In genomic region chr5:140664018-140664352, GRCh38 we compare ENCODE assay signal across 6 cellular contexts. TPM values are rescaled to one million over a fixed set of nuclear protein-coding genes. Genes with fewer than 3 reads are reported as not detected.
DNase-seq lines count a peak whose midpoint lies in the region; ATAC-seq and TF ChIP-seq lines count a peak whose summit lies in the region.

No MANE protein-coding gene starts in this region.

- H3K27ac ChIP-seq in C4-2B (peak overlapping the region; percentile 88), lower lobe of right lung (peak overlapping the region; percentile 90)

- TF ChIP-seq CTCF in C4-2B (conservative IDR thresholded peaks at IDR 0.05) (no peak), lower lobe of right lung (IDR thresholded peaks at IDR 0.05) (no peak)

- no peaks in the 10 kb centered on the region for H3K27me3 ChIP-seq in lower lobe of right lung (ENCODE audit: low read depth)

- H3K9me3 ChIP-seq in lower lobe of right lung, result no peaks in the 10 kb centered on the region

- peak overlapping the region; percentile 93 for H3K27ac Mint-ChIP-seq in activated T-helper 1 cell treated with anti-CD3 and anti-CD28 coated beads, Interleukin-12 subunit alpha, Interleukin-12 subunit beta, Interleukin-2, Interleukin-4 antibody, amounts not matched to agents 30 ng/mL and 10 ng/mL and 1 ng/mL, durations not matched to agents 14 hours and 24 hours and 36 hours

- ATAC-seq in lower lobe of right lung, result peak in 1 of 2 donors; percentile 23

- H3K9me3 Mint-ChIP-seq in activated T-helper 1 cell treated with anti-CD3 and anti-CD28 coated beads, Interleukin-12 subunit alpha, Interleukin-12 subunit beta, Interleukin-2, Interleukin-4 antibody, amounts not matched to agents 30 ng/mL and 10 ng/mL and 1 ng/mL, durations not matched to agents 14 hours and 24 hours and 36 hours, result no peaks in the 10 kb centered on the region

- H3K4me1 ChIP-seq in lower lobe of right lung, result peaks cover 27% of the 10 kb centered on the region

- H3K4me1 Mint-ChIP-seq in activated T-helper 1 cell treated with anti-CD3 and anti-CD28 coated beads, Interleukin-12 subunit alpha, Interleukin-12 subunit beta, Interleukin-2, Interleukin-4 antibody, amounts not matched to agents 30 ng/mL and 10 ng/mL and 1 ng/mL, durations not matched to agents 14 hours and 24 hours and 36 hours (ENCODE audit: low read depth), result peaks cover 28% of the 10 kb centered on the region

- no peak for DNase-seq in activated T-helper 1 cell treated with anti-CD3 and anti-CD28 coated beads, Interleukin-12 subunit alpha, Interleukin-12 subunit beta, Interleukin-2, Interleukin-4 antibody, amounts not matched to agents 30 ng/mL and 10 ng/mL and 1 ng/mL, durations not matched to agents 14 hours and 24 hours and 36 hours (ENCODE audit: low spot score)
- DNase-seq in lower lobe of right lung (no peak), NCI-H2227 (lab: John Stamatoyannopoulos, UW; ENCODE audit: unreplicated experiment) (no peak), RPMI8226 (no peak)
- no peak for DNase-seq in activated CD8-positive, alpha-beta memory T cell treated with anti-CD3 and anti-CD28 coated beads, Interleukin-2, amount 50 U/mL, for 48 hours

- peak overlapping the region; percentile 99 for H3K4me3 ChIP-seq in lower lobe of right lung

- intact Hi-C loops in activated T-helper 1 cell treated with anti-CD3 and anti-CD28 coated beads, Interleukin-12 subunit alpha, Interleukin-12 subunit beta, Interleukin-2, Interleukin-4 antibody, amounts not matched to agents 30 ng/mL and 10 ng/mL and 1 ng/mL, durations not matched to agents 14 hours and 24 hours and 36 hours (cut with micrococcal nuclease), result loop anchor here (1.0 kb wide), 10 partner anchors 17 to 954 kb away; partner anchors contain the start of genes ANKHD1, APBB3, DIAPH1 and EIF4EBP3
- intact Hi-C loops in lower lobe of right lung (cut with DNase I), result no loop called here

- peak overlapping the region; percentile 100 for H3K4me3 Mint-ChIP-seq in activated T-helper 1 cell treated with anti-CD3 and anti-CD28 coated beads, Interleukin-12 subunit alpha, Interleukin-12 subunit beta, Interleukin-2, Interleukin-4 antibody, amounts not matched to agents 30 ng/mL and 10 ng/mL and 1 ng/mL, durations not matched to agents 14 hours and 24 hours and 36 hours

- no peaks in the 10 kb centered on the region for H3K27me3 Mint-ChIP-seq in activated T-helper 1 cell treated with anti-CD3 and anti-CD28 coated beads, Interleukin-12 subunit alpha, Interleukin-12 subunit beta, Interleukin-2, Interleukin-4 antibody, amounts not matched to agents 30 ng/mL and 10 ng/mL and 1 ng/mL, durations not matched to agents 14 hours and 24 hours and 36 hours (ENCODE audit: insufficient read depth)

- H3K36me3 Mint-ChIP-seq in activated T-helper 1 cell treated with anti-CD3 and anti-CD28 coated beads, Interleukin-12 subunit alpha, Interleukin-12 subunit beta, Interleukin-2, Interleukin-4 antibody, amounts not matched to agents 30 ng/mL and 10 ng/mL and 1 ng/mL, durations not matched to agents 14 hours and 24 hours and 36 hours (ENCODE audit: low read depth), result peaks cover 50% of the 10 kb centered on the region

- peaks cover 61% of the 10 kb centered on the region for H3K36me3 ChIP-seq in lower lobe of right lung

RNA-seq across cellular contexts. Expression of gene WDR55, which starts 0.7 kb away (rescaled TPM):
- 42.7 and 43.2 TPM in 2 replicates for total RNA-seq in activated T-helper 1 cell treated with anti-CD3 and anti-CD28 coated beads, Interleukin-12 subunit alpha, Interleukin-12 subunit beta, Interleukin-2, Interleukin-4 antibody, amounts not matched to agents 30 ng/mL and 10 ng/mL and 1 ng/mL, durations not matched to agents 14 hours and 24 hours and 36 hours
- total RNA-seq in lower lobe of right lung, result 22.4 TPM

RNA-seq across cellular contexts. Expression of gene DND1, which starts 9.4 kb away (rescaled TPM):
- 3.3 and 4.1 TPM in 2 replicates for total RNA-seq in activated T-helper 1 cell treated with anti-CD3 and anti-CD28 coated beads, Interleukin-12 subunit alpha, Interleukin-12 subunit beta, Interleukin-2, Interleukin-4 antibody, amounts not matched to agents 30 ng/mL and 10 ng/mL and 1 ng/mL, durations not matched to agents 14 hours and 24 hours and 36 hours
- total RNA-seq in lower lobe of right lung, result 1.2 TPM

RNA-seq across cellular contexts. Expression of gene IK, which starts 16.4 kb away (rescaled TPM):
- total RNA-seq in activated T-helper 1 cell treated with anti-CD3 and anti-CD28 coated beads, Interleukin-12 subunit alpha, Interleukin-12 subunit beta, Interleukin-2, Interleukin-4 antibody, amounts not matched to agents 30 ng/mL and 10 ng/mL and 1 ng/mL, durations not matched to agents 14 hours and 24 hours and 36 hours, result 115 and 118 TPM in 2 replicates
- total RNA-seq in lower lobe of right lung, result 78.5 TPM

RNA-seq across cellular contexts. Expression of gene NDUFA2, which starts 16.6 kb away (rescaled TPM):
- total RNA-seq in activated T-helper 1 cell treated with anti-CD3 and anti-CD28 coated beads, Interleukin-12 subunit alpha, Interleukin-12 subunit beta, Interleukin-2, Interleukin-4 antibody, amounts not matched to agents 30 ng/mL and 10 ng/mL and 1 ng/mL, durations not matched to agents 14 hours and 24 hours and 36 hours, result 63.4 and 63.8 TPM in 2 replicates
- 53.3 TPM for total RNA-seq in lower lobe of right lung

RNA-seq across cellular contexts. Expression of gene TMCO6, which starts 24.7 kb away (rescaled TPM):
- 43.2 and 43.6 TPM in 2 replicates for total RNA-seq in activated T-helper 1 cell treated with anti-CD3 and anti-CD28 coated beads, Interleukin-12 subunit alpha, Interleukin-12 subunit beta, Interleukin-2, Interleukin-4 antibody, amounts not matched to agents 30 ng/mL and 10 ng/mL and 1 ng/mL, durations not matched to agents 14 hours and 24 hours and 36 hours
- total RNA-seq in lower lobe of right lung, result 12.3 TPM
